In the genomic region with DNA sequence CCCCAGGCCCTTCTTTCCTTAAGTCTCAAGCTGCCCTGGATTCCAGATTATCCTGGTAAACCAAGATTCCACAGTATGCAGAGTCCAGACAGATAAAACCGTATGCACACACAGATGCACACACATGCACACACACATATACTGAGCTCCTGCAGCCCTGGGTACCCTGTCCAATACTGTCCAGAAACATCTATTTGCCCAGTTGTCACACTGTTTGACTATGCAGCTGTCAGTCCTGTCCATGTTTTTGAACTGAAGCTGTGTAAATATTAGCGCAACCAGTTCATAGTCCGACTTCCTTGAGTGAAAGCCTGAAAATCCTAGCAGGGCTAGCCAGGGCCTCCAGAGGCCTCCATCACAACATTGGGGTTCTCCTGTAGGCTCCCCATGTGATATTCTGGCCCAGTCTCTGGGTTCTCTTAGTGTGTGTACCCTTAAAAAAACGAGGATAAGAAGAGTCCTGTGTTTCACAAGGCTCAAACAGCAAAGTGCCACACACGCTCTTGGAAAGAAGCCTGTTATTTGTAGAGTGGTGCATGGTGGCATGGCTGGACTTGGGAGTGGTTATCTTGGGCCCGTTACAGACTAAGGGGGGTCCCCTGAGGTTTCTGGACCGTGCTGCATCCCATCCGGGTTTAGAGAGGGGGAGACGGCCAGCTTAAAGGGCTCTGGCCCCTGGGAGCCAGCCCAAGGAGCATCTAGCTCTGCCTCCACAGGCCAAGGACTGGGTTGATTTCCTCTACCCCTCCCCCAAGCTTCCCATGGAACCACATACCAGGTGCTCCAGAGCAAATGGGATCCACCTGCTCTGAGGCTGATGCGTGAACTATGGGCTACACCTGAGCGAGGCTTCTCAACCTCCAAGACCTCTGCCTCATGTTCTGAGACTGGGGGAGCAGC, we compare ENCODE assay signal across 9 cellular contexts.
DNase-seq lines count a peak whose midpoint lies in the region; ATAC-seq, FAIRE-seq and TF ChIP-seq lines count a peak whose summit lies in the region.
"Had no signal": no experiment of that assay in that cellular context is flagged by ENCODE, and none has a peak within 500 bp of the region (broad histone marks: within the 10 kb centered on the region; RNA-seq: fewer than 3 reads in every experiment).

No MANE protein-coding gene starts in this region.

- H3K9ac ChIP-seq in K562 (ENCODE audit: insufficient read depth in 1 of 2, low read depth in 2 of 2, low read length in 2 of 2) (peak overlapping the region in 1 of 2 experiments; percentile 71; a peak in 1 of 4 replicates), mesenchymal stem cell (ENCODE audit: low read length) (peak overlapping the region; percentile 17)

- H3K4ac ChIP-seq in mesenchymal stem cell (ENCODE audit: low read depth in 1 of 2, low read length in 2 of 2): no peak overlapping the region

- peaks cover 48% of the 10 kb centered on the region for H3K36me3 Mint-ChIP-seq in activated CD4-positive, alpha-beta memory T cell treated with anti-CD3 and anti-CD28 coated beads, Interleukin-2, amount 10 ng/mL, durations not matched to agents 7 days and 5 days (ENCODE audit: low read depth)
- peaks cover 2% of the 10 kb centered on the region for H3K36me3 Mint-ChIP-seq in activated CD4-positive, alpha-beta memory T cell treated with anti-CD3 and anti-CD28 coated beads for 36 hours
- no peaks in the 10 kb centered on the region for H3K36me3 Mint-ChIP-seq in type B pancreatic cell

- H2BK5ac ChIP-seq in mesenchymal stem cell (ENCODE audit: low read depth, low read length, poor library complexity, severe bottlenecking): no peak overlapping the region

- TF ChIP-seq RAD21 in K562 (CRISPR knock-in tag; conservative IDR thresholded peaks at IDR 0.05 in 1 of 2, IDR thresholded peaks at IDR 0.05 in 1 of 2): no peak

- H4K20me1 ChIP-seq in K562 (replicated peaks; ENCODE audit: control insufficient read depth, insufficient read depth, low read length) (peaks cover 35% of the 10 kb centered on the region), osteoblast (ENCODE audit: insufficient read depth, low read length) (peaks cover 68% of the 10 kb centered on the region)

- H3K4me1 ChIP-seq in K562 (replicated peaks in 1 of 2; ENCODE audit: control insufficient read depth in 2 of 2, insufficient read depth in 2 of 2, low read length in 2 of 2) (peaks cover 62 to 69% of the 10 kb centered on the region in 2 experiments), mesenchymal stem cell (ENCODE audit: control insufficient read depth, insufficient read depth, low read depth, low read length) (peaks cover 23% of the 10 kb centered on the region), osteoblast (ENCODE audit: insufficient read depth, low read length) (peaks cover 20% of the 10 kb centered on the region)

- H3K79me2 ChIP-seq in K562 (ENCODE audit: control insufficient read depth, insufficient read depth, low read length): peaks cover 74% of the 10 kb centered on the region
- peaks cover 73% of the 10 kb centered on the region for H3K79me2 ChIP-seq in osteoblast (ENCODE audit: insufficient read depth, low read length)

- H3K27ac ChIP-seq in K562 (ENCODE audit: extremely low read depth, low read depth, low read length) (no peak overlapping the region), mesenchymal stem cell (ENCODE audit: low read length, poor library complexity, severe bottlenecking) (no peak overlapping the region), osteoblast (ENCODE audit: low read depth, low read length) (no peak overlapping the region)

- H2AFZ ChIP-seq in K562 (ENCODE audit: low read depth, low read length) (no peak overlapping the region), mesenchymal stem cell (ENCODE audit: low read depth, low read length) (no peak overlapping the region), osteoblast (ENCODE audit: low read length) (no peak overlapping the region)

- POLR2A ChIA-PET in activated CD4-positive, alpha-beta memory T cell treated with anti-CD3 and anti-CD28 coated beads, Interleukin-2, amount 10 ng/mL, durations not matched to agents 7 days and 5 days (lab: Charles Lee): interaction anchor here (1.0 to 1.2 kb wide), 3 partner anchors 17 to 51 kb away, joined by 3 to 4 read pairs (median 3); no protein-coding TSS in a partner anchor
- POLR2A ChIA-PET in activated CD4-positive, alpha-beta memory T cell treated with anti-CD3 and anti-CD28 coated beads for 36 hours (lab: Charles Lee): no interaction called here
- POLR2A ChIA-PET in K562 (lab: Yijun Ruan, JAX): interaction anchor here (0.6 to 1.5 kb wide), 9 partner anchors 8 to 1456 kb away, joined by 3 to 7 read pairs (median 3); no protein-coding TSS in a partner anchor

- H3K9me3 ChIP-seq in K562 (replicated peaks; ENCODE audit: control insufficient read depth, insufficient read depth, low read depth, low read length): no peaks in the 10 kb centered on the region
- H3K9me3 ChIP-seq in mesenchymal stem cell (ENCODE audit: control insufficient read depth, low read length): no peaks in the 10 kb centered on the region
- no peaks in the 10 kb centered on the region for H3K9me3 ChIP-seq in osteoblast (ENCODE audit: low read depth, low read length)

- H3K23ac ChIP-seq in mesenchymal stem cell (ENCODE audit: low read length in 2 of 2): no peak overlapping the region

- no peak overlapping the region for H2BK12ac ChIP-seq in mesenchymal stem cell (ENCODE audit: low read length in 2 of 2)

- H3K36me3 ChIP-seq in K562 (ENCODE audit: control insufficient read depth, insufficient read depth, low read length) (peaks cover 27% of the 10 kb centered on the region; the same call in 2 of the 3 replicates), mesenchymal stem cell (ENCODE audit: control insufficient read depth in 1 of 2, insufficient read depth in 2 of 2, low read depth in 1 of 2, low read length in 2 of 2) (peaks cover 0 to 23% of the 10 kb centered on the region in 2 experiments), osteoblast (ENCODE audit: insufficient read depth, low read length) (no peaks in the 10 kb centered on the region)

- H3K4me1 Mint-ChIP-seq in activated CD4-positive, alpha-beta memory T cell treated with anti-CD3 and anti-CD28 coated beads, Interleukin-2, amount 10 ng/mL, durations not matched to agents 7 days and 5 days: peaks cover 77% of the 10 kb centered on the region
- H3K4me1 Mint-ChIP-seq in activated CD4-positive, alpha-beta memory T cell treated with anti-CD3 and anti-CD28 coated beads for 36 hours (ENCODE audit: low read depth): peaks cover 80% of the 10 kb centered on the region
- H3K4me1 Mint-ChIP-seq in type B pancreatic cell (ENCODE audit: unreplicated experiment): peaks cover 61% of the 10 kb centered on the region

- peak overlapping the region; percentile 5 for H4K91ac ChIP-seq in mesenchymal stem cell (ENCODE audit: low read length)

- no peak for TF ChIP-seq EP300 in K562 (IDR thresholded peaks at IDR 0.05; ENCODE audit: low read length)

- H2BK15ac ChIP-seq in mesenchymal stem cell (ENCODE audit: low read depth, poor library complexity, severe bottlenecking): no peak overlapping the region

- H2AK5ac ChIP-seq in mesenchymal stem cell (ENCODE audit: low read length, severe bottlenecking): no peak overlapping the region

- H3K27me3 Mint-ChIP-seq in activated CD4-positive, alpha-beta memory T cell treated with anti-CD3 and anti-CD28 coated beads, Interleukin-2, amount 10 ng/mL, durations not matched to agents 7 days and 5 days: no peaks in the 10 kb centered on the region
- no peaks in the 10 kb centered on the region for H3K27me3 Mint-ChIP-seq in activated CD4-positive, alpha-beta memory T cell treated with anti-CD3 and anti-CD28 coated beads for 36 hours
- H3K27me3 Mint-ChIP-seq in type B pancreatic cell: peaks cover 2% of the 10 kb centered on the region

- H3K4me3 Mint-ChIP-seq in activated CD4-positive, alpha-beta memory T cell treated with anti-CD3 and anti-CD28 coated beads, Interleukin-2, amount 10 ng/mL, durations not matched to agents 7 days and 5 days: no peak overlapping the region
- H3K4me3 Mint-ChIP-seq in activated CD4-positive, alpha-beta memory T cell treated with anti-CD3 and anti-CD28 coated beads for 36 hours: no peak overlapping the region
- H3K4me3 Mint-ChIP-seq in type B pancreatic cell: peak overlapping the region; percentile 96

- H3K27me3 ChIP-seq in K562 (ENCODE audit: control insufficient read depth in 2 of 2, insufficient read depth in 2 of 2, low read length in 2 of 2) (no peaks in the 10 kb centered on the region), mesenchymal stem cell (ENCODE audit: control insufficient read depth in 1 of 2, insufficient read depth in 1 of 2, low read length in 2 of 2) (peaks cover 0 to 10% of the 10 kb centered on the region in 2 experiments), osteoblast (ENCODE audit: insufficient read depth, low read length) (no peaks in the 10 kb centered on the region)

- no peak for ATAC-seq in K562
- ATAC-seq in GM18519 (IDR thresholded peaks at IDR 0.05; ENCODE audit: low FRiP score, unreplicated experiment): no peak
- ATAC-seq: Panc1 had no signal

- in situ Hi-C loops in K562 (cut with MboI): no loop called here

- no peak for TF ChIP-seq POLR2A in K562 (conservative IDR thresholded peaks at IDR 0.05)

- WGBS in K562 (ENCODE audit: insufficient coverage, low coverage, missing lambda C conversion rate): 63% methylated on average over 11 of the region's 11 CpGs
- 83% methylated on average over 11 of the region's 11 CpGs for WGBS in mesenchymal stem cell

- BruUV-seq in K562 (replicated peaks; lab: Mats Ljungman, UMichigan): no TSS peak

- no peak overlapping the region for H4K8ac ChIP-seq in mesenchymal stem cell (ENCODE audit: low read length)

- H3K4me2 ChIP-seq in K562 (ENCODE audit: insufficient read depth, low read length) (peak overlapping the region; percentile 26; the same call in 1 of the 2 replicates), mesenchymal stem cell (ENCODE audit: low read length, poor library complexity, severe bottlenecking) (no peak overlapping the region), osteoblast (ENCODE audit: insufficient read depth, low read length) (no peak overlapping the region)

- FAIRE-seq in K562 (lab: Jason Lieb, UNC): no peak

- no peak overlapping the region for H3K4me3 ChIP-seq in K562
- H3K4me3 ChIP-seq in mesenchymal stem cell (ENCODE audit: insufficient read depth in 1 of 2, low read depth in 1 of 2, low read length in 2 of 2): no peak overlapping the region
- no peak overlapping the region for H3K4me3 ChIP-seq in osteoblast (ENCODE audit: insufficient read depth, low read length)

- intact Hi-C loops in activated CD4-positive, alpha-beta memory T cell treated with anti-CD3 and anti-CD28 coated beads for 36 hours (cut with micrococcal nuclease): loop anchor here (5.0 kb wide), 1 partner anchor 32 kb away; no protein-coding TSS in a partner anchor
- intact Hi-C loops in K562 (cut with micrococcal nuclease): no loop called here

- no peak for TF ChIP-seq CTCF in K562 (IDR thresholded peaks at IDR 0.05 in 2 of 3, conservative IDR thresholded peaks at IDR 0.05 in 1 of 3; ENCODE audit: insufficient read depth in 2 of 3, low read depth in 1 of 3, low read length in 3 of 3)
- TF ChIP-seq CTCF in type B pancreatic cell (conservative IDR thresholded peaks at IDR 0.05): no peak
- TF ChIP-seq CTCF in osteoblast (IDR thresholded peaks at IDR 0.05; ENCODE audit: extremely low read depth, low read depth, low read length): no peak

- no peak for DNase-seq in activated CD4-positive, alpha-beta memory T cell treated with anti-CD3 and anti-CD28 coated beads, Interleukin-2, amount 10 ng/mL, durations not matched to agents 7 days and 5 days
- DNase-seq in activated CD4-positive, alpha-beta memory T cell treated with anti-CD3 and anti-CD28 coated beads for 36 hours: no peak
- no peak for DNase-seq in K562 (ENCODE audit: extremely low read depth in 1 of 4, low spot score in 3 of 4)
- DNase-seq in mesenchymal stem cell: no peak
- no peak for DNase-seq in type B pancreatic cell (ENCODE audit: extremely low spot score, unreplicated experiment)
- DNase-seq in SKM-1 (lab: John Stamatoyannopoulos, UW; ENCODE audit: unreplicated experiment): no peak
- DNase-seq in osteoblast (ENCODE audit: insufficient read length, low spot score, missing footprints): no peak

- H3K9me1 ChIP-seq in K562 (ENCODE audit: control insufficient read depth, insufficient read depth, low read length): peaks cover 27% of the 10 kb centered on the region

- H3K18ac ChIP-seq in mesenchymal stem cell (ENCODE audit: low read depth in 1 of 2, low read length in 2 of 2): peak overlapping the region in 1 of 2 experiments; percentile 6

- peaks cover 53% of the 10 kb centered on the region for H3K79me1 ChIP-seq in mesenchymal stem cell (replicated peaks; ENCODE audit: low read length, poor library complexity, severe bottlenecking)

- no peak overlapping the region for H2BK120ac ChIP-seq in mesenchymal stem cell (ENCODE audit: low read depth, low read length)

- H3K14ac ChIP-seq in mesenchymal stem cell (ENCODE audit: low read length in 2 of 2): peak overlapping the region in 1 of 2 experiments; percentile 2

- H3K27ac Mint-ChIP-seq in activated CD4-positive, alpha-beta memory T cell treated with anti-CD3 and anti-CD28 coated beads, Interleukin-2, amount 10 ng/mL, durations not matched to agents 7 days and 5 days: peak overlapping the region; percentile 52
- no peak overlapping the region for H3K27ac Mint-ChIP-seq in activated CD4-positive, alpha-beta memory T cell treated with anti-CD3 and anti-CD28 coated beads for 36 hours
- peak overlapping the region; percentile 31 for H3K27ac Mint-ChIP-seq in type B pancreatic cell

- CTCF ChIA-PET in activated CD4-positive, alpha-beta memory T cell treated with anti-CD3 and anti-CD28 coated beads, Interleukin-2, amount 10 ng/mL, durations not matched to agents 7 days and 5 days (lab: Charles Lee): interaction anchor here (0.8 to 1.1 kb wide), 3 partner anchors 15 to 30 kb away, joined by 4 to 5 read pairs (median 4); no protein-coding TSS in a partner anchor
- CTCF ChIA-PET in activated CD4-positive, alpha-beta memory T cell treated with anti-CD3 and anti-CD28 coated beads for 36 hours (lab: Charles Lee): interaction anchor here (1.3 to 8.0 kb wide), 2 partner anchors 19 to 73 kb away, joined by 3 to 53 read pairs; no protein-coding TSS in a partner anchor
- CTCF ChIA-PET in K562 (lab: Yijun Ruan, JAX; ENCODE audit: low intra/inter-chr PET ratio): no interaction called here

- H3K9me3 Mint-ChIP-seq in activated CD4-positive, alpha-beta memory T cell treated with anti-CD3 and anti-CD28 coated beads, Interleukin-2, amount 10 ng/mL, durations not matched to agents 7 days and 5 days: no peaks in the 10 kb centered on the region
- H3K9me3 Mint-ChIP-seq in activated CD4-positive, alpha-beta memory T cell treated with anti-CD3 and anti-CD28 coated beads for 36 hours: no peaks in the 10 kb centered on the region
- H3K9me3 Mint-ChIP-seq in type B pancreatic cell: no peaks in the 10 kb centered on the region
